21 cellular contexts compared by ENCODE assay signal in the genomic region with DNA sequence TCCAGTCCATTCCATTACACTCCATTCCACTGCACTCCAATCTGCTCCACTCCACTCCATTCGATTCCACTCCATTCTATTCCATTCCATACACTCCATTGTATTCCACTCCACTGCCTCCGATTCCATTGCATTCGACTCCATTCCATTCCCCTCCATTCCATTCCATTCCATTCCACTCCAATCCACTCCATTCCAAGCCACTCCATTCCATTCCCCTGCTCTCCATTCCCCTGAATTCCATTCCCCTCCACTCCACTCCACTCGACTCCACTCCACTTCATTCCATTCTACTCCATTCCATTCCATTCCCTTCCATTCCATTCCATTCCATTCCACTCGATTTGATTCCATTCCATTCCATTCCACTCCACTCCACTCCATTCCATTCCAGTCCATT. TPM values are rescaled to one million over a fixed set of nuclear protein-coding genes. Genes with fewer than 3 reads are reported as not detected.
"Had no signal": no experiment of that assay in that cellular context is flagged by ENCODE, and none has a peak within 500 bp of the region (broad histone marks: within the 10 kb centered on the region; RNA-seq: fewer than 3 reads in every experiment).

No MANE protein-coding gene starts in this region.

- H3K4me3 ChIP-seq: adrenal gland, ascending aorta, MG63 had no signal

- H3K36me3 ChIP-seq: adrenal gland, ascending aorta, MG63, WERI-Rb-1 had no signal

- H3K4me1 ChIP-seq: adrenal gland, ascending aorta had no signal

- DNase-seq: activated CD4-positive, alpha-beta T cell treated with anti-CD3 and anti-CD28 coated beads for 4 hours; activated CD8-positive, alpha-beta memory T cell treated with anti-CD3 and anti-CD28 coated beads, Interleukin-2, amount 50 U/mL, for 4 hours; activated CD8-positive, alpha-beta T cell treated with anti-CD3 and anti-CD28 coated beads for 36 hours; activated naive CD4-positive, alpha-beta T cell treated with anti-CD3 and anti-CD28 coated beads, Interleukin-2, amount 50 U/mL, for 16 hours; activated naive CD8-positive, alpha-beta T cell treated with anti-CD3 and anti-CD28 coated beads, Interleukin-2, amount 10 ng/mL, durations not matched to agents 7 days and 5 days; adrenal gland; MG63; MV-4-11; NCI-H1105; NCI-H1436; NCI-H187; NCI-H2081; NCI-H446; NCI-H524; PC-3; SIG-M5; T-helper 1 cell; WERI-Rb-1 had no signal

- ATAC-seq: activated CD8-positive, alpha-beta T cell treated with anti-CD3 and anti-CD28 coated beads for 36 hours; PC-3 had no signal

- H3K9me3 ChIP-seq: adrenal gland, ascending aorta, MG63 had no signal

- H3K9ac ChIP-seq: KMS-11 had no signal

- H3K27me3 ChIP-seq: ascending aorta, MG63 had no signal

- H3K27ac ChIP-seq: adrenal gland, ascending aorta, KMS-11, WERI-Rb-1 had no signal

RNA-seq across cellular contexts. Expression of gene DEFB125, which starts 25.7 kb away (rescaled TPM):
- total RNA-seq: activated CD8-positive, alpha-beta T cell treated with anti-CD3 and anti-CD28 coated beads for 36 hours; activated naive CD8-positive, alpha-beta T cell treated with anti-CD3 and anti-CD28 coated beads, Interleukin-2, amount 10 ng/mL, durations not matched to agents 7 days and 5 days; adrenal gland; ascending aorta; PC-3; T-helper 2 cell treated with Interferon-gamma antibody and Interleukin-4, amounts not matched to agents 100 ng/mL and 5 ng/mL, for 36 hours had no signal
